28 cellular contexts compared by ENCODE assay signal in genomic region chr11:88390254-88390653, GRCh38.
"Had no signal": no experiment of that assay in that cellular context is flagged by ENCODE, and none has a peak within 500 bp of the region (broad histone marks: within the 10 kb centered on the region; RNA-seq: fewer than 3 reads in every experiment).

No MANE protein-coding gene starts in this region.

- H3K4me1 Mint-ChIP-seq: naive thymus-derived CD8-positive, alpha-beta T cell; neural progenitor cell; stimulated activated effector memory CD8-positive, alpha-beta T cell treated with anti-CD3 and anti-CD28 coated beads, Interleukin-12 subunit alpha, Interleukin-12 subunit beta, amount 100 ng/mL, for 72 hours had no signal

- H3K27ac ChIP-seq: neural progenitor cell, ovary, parathyroid adenoma, psoas muscle, right lobe of liver, sigmoid colon, stomach, thoracic aorta, thyroid gland, tibial nerve, upper lobe of left lung, vagina had no signal

- H3K9me3 ChIP-seq: ovary, psoas muscle, right lobe of liver, sigmoid colon, stomach, thoracic aorta, thyroid gland, tibial nerve, upper lobe of left lung, vagina had no signal

- DNase-seq: naive thymus-derived CD8-positive, alpha-beta T cell; occipital lobe; ovary; posterior cingulate gyrus; psoas muscle; right cardiac atrium; right lobe of liver; sigmoid colon; small intestine; stimulated activated CD4-positive, alpha-beta T cell treated with anti-CD3 and anti-CD28 coated beads, Interleukin-15, amount 100 ng/mL, for 24 hours; stimulated activated CD4-positive, alpha-beta T cell treated with anti-CD3 and anti-CD28 coated beads, Interleukin-2, amount 100 ng/mL, for 24 hours; stimulated activated CD4-positive, alpha-beta T cell treated with anti-CD3 and anti-CD28 coated beads, Interleukin-2, amount 100 ng/mL, for 48 hours; stimulated activated CD4-positive, alpha-beta T cell treated with anti-CD3 and anti-CD28 coated beads, Interleukin-4, amount 100 ng/mL, for 24 hours; stimulated activated naive B cell treated with anti-CD40 and anti-IgM and Interleukin-4, amounts not matched to agents 10 μg/mL and 1 μg/mL and 100 μg/mL, for 72 hours; stimulated activated naive CD4-positive, alpha-beta T cell treated with Interleukin-2 at 50 U/mL for 16 hours; stomach; thyroid gland; trophoblast cell; upper lobe of left lung had no signal

- H3K4me2 ChIP-seq: neural progenitor cell had no signal

- H3K27ac Mint-ChIP-seq: natural killer cell treated with Interleukin-12 subunit alpha and Interleukin-12 subunit beta and Interleukin-15 and Interleukin-18, amount 100 ng/mL, for 72 hours; neural progenitor cell; progenitor cell of endocrine pancreas; stimulated activated effector memory CD8-positive, alpha-beta T cell treated with anti-CD3 and anti-CD28 coated beads, Interleukin-12 subunit alpha, Interleukin-12 subunit beta, amount 100 ng/mL, for 72 hours; stimulated activated naive B cell treated with anti-CD40 and anti-IgM and Interleukin-4, amounts not matched to agents 10 μg/mL and 1 μg/mL and 100 μg/mL, for 72 hours; stimulated activated naive CD8-positive, alpha-beta T cell treated with anti-CD3 and anti-CD28 coated beads, Interleukin-15, Interleukin-2, amounts not matched to agents 100 ng/mL and 50 ng/mL, for 24 hours had no signal

- ATAC-seq: naive thymus-derived CD8-positive, alpha-beta T cell; natural killer cell treated with Interleukin-12 subunit alpha and Interleukin-12 subunit beta and Interleukin-15 and Interleukin-18, amount 100 ng/mL, for 72 hours; psoas muscle; right cardiac atrium; right lobe of liver; stimulated activated effector memory CD8-positive, alpha-beta T cell treated with anti-CD3 and anti-CD28 coated beads, Interleukin-12 subunit alpha, Interleukin-12 subunit beta, amount 100 ng/mL, for 72 hours; stimulated activated naive B cell treated with anti-CD40 and anti-IgM and Interleukin-4, amounts not matched to agents 10 μg/mL and 1 μg/mL and 100 μg/mL, for 72 hours had no signal

- H3K36me3 ChIP-seq: neural progenitor cell, ovary, right lobe of liver, sigmoid colon, stomach, thoracic aorta, thyroid gland, tibial nerve, upper lobe of left lung, vagina had no signal

- H2AFZ ChIP-seq: neural progenitor cell, parathyroid adenoma had no signal

- H3K4me3 ChIP-seq: neural progenitor cell, ovary, psoas muscle, right lobe of liver, sigmoid colon, stomach, thoracic aorta, thyroid gland, tibial nerve, upper lobe of left lung, vagina had no signal

- H3K4me3 Mint-ChIP-seq: naive thymus-derived CD8-positive, alpha-beta T cell; natural killer cell treated with Interleukin-12 subunit alpha and Interleukin-12 subunit beta and Interleukin-15 and Interleukin-18, amount 100 ng/mL, for 72 hours; neural progenitor cell; stimulated activated effector memory CD8-positive, alpha-beta T cell treated with anti-CD3 and anti-CD28 coated beads, Interleukin-12 subunit alpha, Interleukin-12 subunit beta, amount 100 ng/mL, for 72 hours; stimulated activated naive B cell treated with anti-CD40 and anti-IgM and Interleukin-4, amounts not matched to agents 10 μg/mL and 1 μg/mL and 100 μg/mL, for 72 hours; stimulated activated naive CD8-positive, alpha-beta T cell treated with anti-CD3 and anti-CD28 coated beads, Interleukin-15, Interleukin-2, amounts not matched to agents 100 ng/mL and 50 ng/mL, for 24 hours had no signal

- H3K27me3 ChIP-seq: neural progenitor cell, ovary, right lobe of liver, sigmoid colon, stomach, thyroid gland, tibial nerve, upper lobe of left lung, vagina had no signal

- H3K9me3 Mint-ChIP-seq: stimulated activated effector memory CD8-positive, alpha-beta T cell treated with anti-CD3 and anti-CD28 coated beads, Interleukin-12 subunit alpha, Interleukin-12 subunit beta, amount 100 ng/mL, for 72 hours; stimulated activated naive CD8-positive, alpha-beta T cell treated with anti-CD3 and anti-CD28 coated beads, Interleukin-15, Interleukin-2, amounts not matched to agents 100 ng/mL and 50 ng/mL, for 24 hours had no signal

- H3K9ac ChIP-seq: neural progenitor cell, parathyroid adenoma had no signal

- H3K27me3 Mint-ChIP-seq: naive thymus-derived CD8-positive, alpha-beta T cell; natural killer cell treated with Interleukin-12 subunit alpha and Interleukin-12 subunit beta and Interleukin-15 and Interleukin-18, amount 100 ng/mL, for 72 hours; progenitor cell of endocrine pancreas; stimulated activated naive B cell treated with anti-CD40 and anti-IgM and Interleukin-4, amounts not matched to agents 10 μg/mL and 1 μg/mL and 100 μg/mL, for 72 hours; stimulated activated naive CD8-positive, alpha-beta T cell treated with anti-CD3 and anti-CD28 coated beads, Interleukin-15, Interleukin-2, amounts not matched to agents 100 ng/mL and 50 ng/mL, for 24 hours had no signal

- H3K36me3 Mint-ChIP-seq: natural killer cell treated with Interleukin-12 subunit alpha and Interleukin-12 subunit beta and Interleukin-15 and Interleukin-18, amount 100 ng/mL, for 72 hours; neural progenitor cell; stimulated activated effector memory CD8-positive, alpha-beta T cell treated with anti-CD3 and anti-CD28 coated beads, Interleukin-12 subunit alpha, Interleukin-12 subunit beta, amount 100 ng/mL, for 72 hours; stimulated activated naive B cell treated with anti-CD40 and anti-IgM and Interleukin-4, amounts not matched to agents 10 μg/mL and 1 μg/mL and 100 μg/mL, for 72 hours had no signal

- H3K4me1 ChIP-seq: neural progenitor cell, parathyroid adenoma, psoas muscle, right lobe of liver, stomach, thyroid gland, tibial nerve, upper lobe of left lung, vagina had no signal
